8 cellular contexts compared by ENCODE assay signal in genomic region chr12:65278576-65279386, GRCh38. TPM values are rescaled to one million over a fixed set of nuclear protein-coding genes. Genes with fewer than 3 reads are reported as not detected.
DNase-seq lines count a peak whose midpoint lies in the region; ATAC-seq and TF ChIP-seq lines count a peak whose summit lies in the region.

TSS of gene MSRB3 (plus strand) at chr12:65278683. CDS start at chr12:65308580, 29,897 bp downstream.

- peak within 1 kb of the TSS; percentile 54 to 88 (median 72) for H3K4me3 ChIP-seq in liver (ENCODE audit: low read depth in 1 of 3, low read length in 3 of 3)

- H3K9ac ChIP-seq in liver (ENCODE audit: low read depth in 1 of 2, low read length in 2 of 2): peak within 1 kb of the TSS in 1 of 2 donors; percentile 31

- H3K36me3 ChIP-seq in liver (ENCODE audit: control insufficient read depth in 4 of 4, insufficient read depth in 3 of 4, low read depth in 1 of 4, low read length in 3 of 4): no peaks in the 10 kb centered on the region

- peak within 1 kb of the TSS; percentile 39 to 45 for H3K27ac ChIP-seq in liver (ENCODE audit: low read depth in 1 of 2, low read length in 2 of 2)

- peaks cover 4% of the 10 kb centered on the region for H3K4me1 Mint-ChIP-seq in T-helper 17 cell
- H3K4me1 Mint-ChIP-seq in stimulated activated naive CD8-positive, alpha-beta T cell treated with anti-CD3 and anti-CD28 coated beads, Interleukin-15, Interleukin-2, amounts not matched to agents 100 ng/mL and 50 ng/mL, for 24 hours (ENCODE audit: low read depth): peaks cover 6% of the 10 kb centered on the region

- no peak for TF ChIP-seq RAD21 in liver (IDR thresholded peaks at IDR 0.05)

- no peaks in the 10 kb centered on the region for H3K9me3 ChIP-seq in T-helper 17 cell (ENCODE audit: control insufficient read depth, low read length, poor library complexity, severe bottlenecking)
- no peaks in the 10 kb centered on the region for H3K9me3 ChIP-seq in liver (ENCODE audit: control insufficient read depth in 4 of 4, low read length in 3 of 4)

- DNase-seq in AG09319 (ENCODE audit: extremely low read depth, low read depth) (peak; percentile 59), T-helper 17 cell (no peak), ecto neural progenitor cell (ENCODE audit: low spot score) (peak; percentile 94), NCI-H1092 (lab: John Stamatoyannopoulos, UW) (no peak)

- WGBS in liver: under 1% methylated on average over 88 of the region's 88 CpGs

- ATAC-seq in GM18517 (IDR thresholded peaks at IDR 0.05; ENCODE audit: unreplicated experiment): peak; percentile 49
- peak; percentile 78 for ATAC-seq in HG03108 (IDR thresholded peaks at IDR 0.05; ENCODE audit: unreplicated experiment)
- ATAC-seq in T-helper 17 cell: peak; percentile 53

- H3K36me3 Mint-ChIP-seq in T-helper 17 cell (ENCODE audit: low read depth): peaks cover 7% of the 10 kb centered on the region
- no peaks in the 10 kb centered on the region for H3K36me3 Mint-ChIP-seq in stimulated activated naive CD8-positive, alpha-beta T cell treated with anti-CD3 and anti-CD28 coated beads, Interleukin-15, Interleukin-2, amounts not matched to agents 100 ng/mL and 50 ng/mL, for 24 hours (ENCODE audit: low read depth)

- TF ChIP-seq CTCF in AG09319 (IDR thresholded peaks at IDR 0.05; ENCODE audit: low read depth, low read length) (peak; percentile 4), liver (IDR thresholded peaks at IDR 0.05; ENCODE audit: low read depth, low read length, missing input control) (no peak)

- H3K9me3 Mint-ChIP-seq in stimulated activated naive CD8-positive, alpha-beta T cell treated with anti-CD3 and anti-CD28 coated beads, Interleukin-15, Interleukin-2, amounts not matched to agents 100 ng/mL and 50 ng/mL, for 24 hours: no peaks in the 10 kb centered on the region

- peaks cover 0 to 4% (median 0%) of the 10 kb centered on the region in 4 donors for H3K27me3 ChIP-seq in liver (ENCODE audit: control insufficient read depth in 4 of 4, insufficient read depth in 4 of 4, low read length in 3 of 4)

- peak within 1 kb of the TSS; percentile 78 for H3K4me3 Mint-ChIP-seq in T-helper 17 cell
- peak within 1 kb of the TSS; percentile 61 for H3K4me3 Mint-ChIP-seq in stimulated activated naive CD8-positive, alpha-beta T cell treated with anti-CD3 and anti-CD28 coated beads, Interleukin-15, Interleukin-2, amounts not matched to agents 100 ng/mL and 50 ng/mL, for 24 hours

- peaks cover 0 to 14% (median 7%) of the 10 kb centered on the region in 4 donors for H3K4me1 ChIP-seq in liver (ENCODE audit: control insufficient read depth in 4 of 4, insufficient read depth in 4 of 4, low read length in 3 of 4)

- H3K27me3 Mint-ChIP-seq in T-helper 17 cell: peaks cover 65% of the 10 kb centered on the region
- H3K27me3 Mint-ChIP-seq in stimulated activated naive CD8-positive, alpha-beta T cell treated with anti-CD3 and anti-CD28 coated beads, Interleukin-15, Interleukin-2, amounts not matched to agents 100 ng/mL and 50 ng/mL, for 24 hours: peaks cover 56% of the 10 kb centered on the region

- H3K27ac Mint-ChIP-seq in T-helper 17 cell: no peak within 1 kb of the TSS
- H3K27ac Mint-ChIP-seq in stimulated activated naive CD8-positive, alpha-beta T cell treated with anti-CD3 and anti-CD28 coated beads, Interleukin-15, Interleukin-2, amounts not matched to agents 100 ng/mL and 50 ng/mL, for 24 hours: no peak within 1 kb of the TSS

TF ChIP-seq in liver, 16 proteins besides CTCF, POLR2A, EP300 and RAD21:
- TF ChIP-seq MAX (IDR thresholded peaks at IDR 0.05) (no peak), NR2F2 (IDR thresholded peaks at IDR 0.05) (no peak)
TF ChIP-seq in liver: peak in this region for 0.

RNA-seq across cellular contexts. Expression of gene MSRB3, which starts in this region (rescaled TPM):
- total RNA-seq in T-helper 17 cell: 1 to 10 TPM in 1 of 2 donors, under 1 TPM in 1; 0.22 to 5.9 TPM
- 1 to 10 TPM; 3.5 to 5.2 TPM for total RNA-seq in liver
- polyA plus RNA-seq in liver: 1 to 10 TPM; 1.0 to 2.7 TPM

Comparison
In these comparisons a context has a peak if more than half of its experiments do, and no peak if none do; other contexts are left out.
1. DNase-seq: peak in AG09319 (single experiment) and ecto neural progenitor cell (single experiment); none in T-helper 17 cell (0 of 3) and NCI-H1092 (single experiment).
2. Peak in every context shown above with its lines, with median percentiles within 50 percentile points of each other: ATAC-seq.